ENCODE assay signal across 8 cellular contexts in the genomic region with DNA sequence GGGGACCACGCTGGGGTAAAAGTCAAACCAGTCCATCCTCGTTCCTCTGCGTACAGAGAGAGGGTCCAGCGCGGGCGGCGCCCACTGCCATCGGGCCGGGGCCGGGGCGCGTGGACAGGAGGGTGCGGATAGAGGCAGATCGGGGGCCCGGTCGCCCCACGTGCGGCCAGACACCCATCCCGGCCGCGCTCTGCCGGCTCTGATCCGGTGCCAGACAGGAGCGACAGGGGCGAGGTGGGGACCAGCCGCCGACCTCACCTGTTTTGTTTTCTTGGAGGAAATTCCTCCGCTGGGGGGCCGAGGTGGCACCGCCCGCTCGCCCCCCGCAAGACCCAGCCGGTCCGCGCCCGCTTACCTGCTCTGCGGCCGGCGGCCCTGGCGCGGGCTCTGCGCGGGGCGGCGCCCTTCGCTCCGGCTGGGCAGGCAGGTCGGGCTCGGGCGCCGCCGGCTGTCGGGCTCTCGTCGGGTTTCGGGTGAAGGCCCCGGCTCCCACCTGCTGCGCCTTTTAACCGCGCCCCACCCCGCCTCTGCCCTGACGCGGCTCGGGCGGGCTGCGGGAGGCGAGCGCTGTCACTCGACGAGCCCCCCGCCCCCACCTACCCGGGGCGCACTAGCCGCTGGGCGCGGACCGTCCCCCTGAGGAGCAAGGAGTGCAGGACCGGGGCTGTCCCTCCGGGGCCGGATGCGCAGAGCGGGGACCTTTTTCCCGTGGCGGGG. TPM values are rescaled to one million over a fixed set of nuclear protein-coding genes. Genes with fewer than 3 reads are reported as not detected.
DNase-seq lines count a peak whose midpoint lies in the region; ATAC-seq and TF ChIP-seq lines count a peak whose summit lies in the region.

Gene GJB6 (minus strand): TSS at position 481 of the 717 bp plus-strand sequence. CDS start 8,839 bp downstream, outside the sequence.

- CTCF ChIA-PET in MCF 10A (lab: Yijun Ruan, JAX), result no interaction called here

- POLR2A ChIA-PET in MCF 10A (lab: Yijun Ruan, JAX), result no interaction called here

- in situ Hi-C loops in T47D (cut with HindIII; ENCODE audit: low pct_unique_long_range_greater_than_20kb, low sequenced_read_pairs), result no loop called here

- no peaks in the 10 kb centered on the region for H3K4me1 Mint-ChIP-seq in MCF 10A (ENCODE audit: insufficient read depth, unreplicated experiment)

- H3K27ac Mint-ChIP-seq in MCF 10A (ENCODE audit: low read depth, unreplicated experiment), result no peak within 1 kb of the TSS

- no peak for TF ChIP-seq POLR2A in testis (IDR thresholded peaks at IDR 0.05)

- H3K27ac ChIP-seq in ascending aorta (no peak within 1 kb of the TSS), liver (ENCODE audit: low read depth in 1 of 2, low read length in 2 of 2) (no peak within 1 kb of the TSS), testis (no peak within 1 kb of the TSS)

- H3K4me1 ChIP-seq in ascending aorta, result no peaks in the 10 kb centered on the region
- peaks cover 5 to 12% (median 6%) of the 10 kb centered on the region in 4 donors for H3K4me1 ChIP-seq in liver (ENCODE audit: control insufficient read depth in 4 of 4, insufficient read depth in 4 of 4, low read length in 3 of 4)
- H3K4me1 ChIP-seq in testis, result no peaks in the 10 kb centered on the region

- TF ChIP-seq CTCF in MCF 10A (IDR thresholded peaks at IDR 0.05; ENCODE audit: unreplicated experiment), result no peak
- TF ChIP-seq CTCF in ascending aorta (IDR thresholded peaks at IDR 0.05), result no peak
- no peak for TF ChIP-seq CTCF in liver (IDR thresholded peaks at IDR 0.05; ENCODE audit: low read depth, low read length, missing input control)
- TF ChIP-seq CTCF in testis (IDR thresholded peaks at IDR 0.05), result no peak

- H3K9me3 ChIP-seq in ascending aorta (no peaks in the 10 kb centered on the region), liver (ENCODE audit: control insufficient read depth in 4 of 4, low read length in 3 of 4) (no peaks in the 10 kb centered on the region), testis (no peaks in the 10 kb centered on the region)

- H3K4me3 ChIP-seq in ascending aorta, result peak within 1 kb of the TSS; percentile 28 to 45
- peak within 1 kb of the TSS in 2 of 3 donors; percentile 43 to 58 for H3K4me3 ChIP-seq in liver (ENCODE audit: low read depth in 1 of 3, low read length in 3 of 3)
- H3K4me3 ChIP-seq in testis, result peak within 1 kb of the TSS; percentile 24 to 41

- H3K9ac ChIP-seq in liver (ENCODE audit: low read depth in 1 of 2, low read length in 2 of 2), result no peak within 1 kb of the TSS

- no peak within 1 kb of the TSS for H3K4me3 Mint-ChIP-seq in MCF 10A (ENCODE audit: unreplicated experiment)

- 2% methylated on average over 85 of the region's 85 CpGs for WGBS in liver
- 0 to 4% methylated on average over 15 to 67 of the region's 85 CpGs for whole genome bisulfite sequencing in testis, 2 donors

- DNase-seq in T47D (ENCODE audit: low read depth in 1 of 2, low spot score in 1 of 2) (peak; percentile 26 to 56), MCF 10A (ENCODE audit: unreplicated experiment) (no peak), ascending aorta (ENCODE audit: low spot score in 2 of 2) (peak in 1 of 2 donors; percentile 46), testis (no peak), NCI-H2029 treated with DMSO at 0.1 percent for 48 hours (lab: John Stamatoyannopoulos, UW) (no peak)

- H3K27me3 Mint-ChIP-seq in MCF 10A (ENCODE audit: insufficient read depth, unreplicated experiment), result no peaks in the 10 kb centered on the region

- TF ChIP-seq RAD21 in liver (IDR thresholded peaks at IDR 0.05), result no peak

- H3K36me3 ChIP-seq in ascending aorta (no peaks in the 10 kb centered on the region), liver (ENCODE audit: control insufficient read depth in 4 of 4, insufficient read depth in 3 of 4, low read depth in 1 of 4, low read length in 3 of 4) (no peaks in the 10 kb centered on the region), testis (ENCODE audit: low read depth, missing control alignments) (no peaks in the 10 kb centered on the region)

- intact Hi-C loops in MCF 10A (cut with micrococcal nuclease) (no loop called here), ascending aorta (cut with DNase I) (no loop called here), testis (cut with DNase I; ENCODE audit: low total_unique reads) (no loop called here)

- BruUV-seq in MCF 10A (replicated peaks; lab: Mats Ljungman, UMichigan), result no TSS peak

- ATAC-seq in HG02610 (IDR thresholded peaks at IDR 0.05; ENCODE audit: unreplicated experiment) (no peak), GM21528 (IDR thresholded peaks at IDR 0.05; ENCODE audit: low FRiP score, unreplicated experiment) (no peak)

- H3K27me3 ChIP-seq in ascending aorta (no peaks in the 10 kb centered on the region), liver (ENCODE audit: control insufficient read depth in 4 of 4, insufficient read depth in 4 of 4, low read length in 3 of 4) (no peaks in the 10 kb centered on the region), testis (no peaks in the 10 kb centered on the region)

- H3K9me3 Mint-ChIP-seq in MCF 10A (ENCODE audit: unreplicated experiment), result no peaks in the 10 kb centered on the region

- no peaks in the 10 kb centered on the region for H3K36me3 Mint-ChIP-seq in MCF 10A (ENCODE audit: insufficient read depth, unreplicated experiment)

TF ChIP-seq in liver, 16 proteins besides CTCF, POLR2A, EP300 and RAD21:
- TF ChIP-seq REST (IDR thresholded peaks at IDR 0.05) (no peak), MAX (IDR thresholded peaks at IDR 0.05) (no peak), NR2F2 (IDR thresholded peaks at IDR 0.05) (no peak), JUND (IDR thresholded peaks at IDR 0.05) (no peak), GABPA (IDR thresholded peaks at IDR 0.05 in 1 of 2, conservative IDR thresholded peaks at IDR 0.05 in 1 of 2) (no peak), TAF1 (conservative IDR thresholded peaks at IDR 0.05) (no peak), FOXA1 (IDR thresholded peaks at IDR 0.05) (no peak), HNF4A (conservative IDR thresholded peaks at IDR 0.05) (no peak), ZBTB33 (IDR thresholded peaks at IDR 0.05) (no peak), YY1 (IDR thresholded peaks at IDR 0.05) (no peak), SP1 (IDR thresholded peaks at IDR 0.05) (no peak), ATF3 (IDR thresholded peaks at IDR 0.05) (no peak), HNF4G (IDR thresholded peaks at IDR 0.05) (no peak), RXRA (IDR thresholded peaks at IDR 0.05) (no peak), EGR1 (IDR thresholded peaks at IDR 0.05; ENCODE audit: low read depth in 2 of 2) (no peak)

RNA-seq across cellular contexts. Expression of gene GJB6, which starts in this region (rescaled TPM):
- not detected in 2 replicates for total RNA-seq in MCF 10A (2022)
- total RNA-seq in ascending aorta, result not detected
- total RNA-seq in liver, result under 1 TPM in 1 of 2 donors, not detected in 1; 0.08 TPM
- polyA plus RNA-seq in liver, result under 1 TPM in 1 of 2 donors, not detected in 1; 0.06 TPM
- total RNA-seq in testis, result 1 to 10 TPM; 1.4 to 1.7 TPM
- polyA plus RNA-seq in testis (ENCODE audit: insufficient read depth, low read depth, low replicate concordance), result 1.8 TPM

Comparison
In these comparisons a context has a peak if more than half of its experiments do, and no peak if none do; other contexts are left out.
1. DNase-seq: peak in T47D (2 of 2); none in MCF 10A (single experiment), testis (single experiment) and NCI-H2029 treated with DMSO at 0.1 percent for 48 hours (single experiment).
2. Peak in every context shown above with its lines, with median percentiles within 50 percentile points of each other: H3K4me3 ChIP-seq.